Comparison of ENCODE assay signal across 16 cellular contexts in the genomic region with DNA sequence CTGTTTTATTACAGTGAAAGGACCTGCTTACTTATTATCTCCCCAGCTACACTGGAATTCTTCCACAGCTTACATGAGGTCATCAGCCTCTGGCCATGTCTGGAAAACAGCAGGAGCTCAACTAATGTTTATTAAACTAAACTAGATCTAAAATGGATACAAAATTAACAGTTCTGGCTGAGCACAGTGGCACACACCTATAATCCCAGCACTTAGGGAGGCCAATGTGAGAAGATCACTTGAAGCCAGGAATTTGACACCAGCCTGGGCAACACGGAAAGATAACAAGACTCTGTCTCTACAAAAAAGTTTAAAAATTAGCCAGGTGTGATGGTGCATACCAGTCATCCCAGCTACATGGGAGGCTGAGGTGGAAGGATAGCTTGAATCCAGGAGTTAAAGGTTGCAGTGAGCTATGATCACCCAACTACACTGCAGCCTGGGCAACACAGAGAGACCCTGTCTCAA.
DNase-seq lines count a peak whose midpoint lies in the region; ATAC-seq lines count a peak whose summit lies in the region.
"Had no signal": no experiment of that assay in that cellular context is flagged by ENCODE, and none has a peak within 500 bp of the region (broad histone marks: within the 10 kb centered on the region; RNA-seq: fewer than 3 reads in every experiment).

No MANE protein-coding gene starts in this region.

- no peak overlapping the region for H3K9ac ChIP-seq in trophoblast cell (ENCODE audit: low read length)

- H3K27me3 ChIP-seq in trophoblast cell (ENCODE audit: insufficient read depth, low read length): no peaks in the 10 kb centered on the region
- H3K27me3 ChIP-seq: esophagus squamous epithelium had no signal

- H2BK120ac ChIP-seq in trophoblast cell (ENCODE audit: insufficient read depth, low read length, poor library complexity): no peak overlapping the region

- H4K8ac ChIP-seq in trophoblast cell (ENCODE audit: low read depth, low read length): no peak overlapping the region

- no peaks in the 10 kb centered on the region for H3K36me3 ChIP-seq in trophoblast cell (ENCODE audit: control insufficient read depth in 1 of 2, insufficient read depth in 2 of 2, low read length in 2 of 2)
- H3K36me3 ChIP-seq: esophagus squamous epithelium had no signal

- no peak overlapping the region for H2BK12ac ChIP-seq in trophoblast cell (ENCODE audit: low read length)

- no peak overlapping the region for H3K4ac ChIP-seq in trophoblast cell (ENCODE audit: low read depth, low read length)

- H3K4me1 ChIP-seq in trophoblast cell (ENCODE audit: control insufficient read depth in 1 of 2, insufficient read depth in 2 of 2, low read length in 2 of 2): peaks cover 0 to 2% of the 10 kb centered on the region in 2 experiments

- peak; percentile 42 for DNase-seq in DMS53 treated with DMSO at 0.1 percent for 48 hours (lab: John Stamatoyannopoulos, UW; ENCODE audit: unreplicated experiment)
- DNase-seq in NCI-H69 (lab: John Stamatoyannopoulos, UW): peak; percentile 77
- DNase-seq in fibroblast of gingiva (ENCODE audit: low read depth): peak; percentile 21
- DNase-seq in trophoblast cell: peak; percentile 50 to 66
- DNase-seq in NCI-H1105 (lab: John Stamatoyannopoulos, UW): no peak
- no peak for DNase-seq in activated T-cell treated with anti-CD3 and anti-CD28 coated beads, Interleukin-2, amount 50 U/mL, for 1 hour
- no peak for DNase-seq in DMS114 treated with DMSO at 0.1 percent for 48 hours (lab: John Stamatoyannopoulos, UW; ENCODE audit: unreplicated experiment)
- DNase-seq: activated CD8-positive, alpha-beta memory T cell treated with anti-CD3 and anti-CD28 coated beads for 24 hours; activated naive CD4-positive, alpha-beta T cell; CD4-positive, alpha-beta memory T cell; esophagus squamous epithelium; MV-4-11; RPMI8226; stimulated activated naive CD8-positive, alpha-beta T cell treated with anti-CD3 and anti-CD28 coated beads, Interleukin-15, amount 100 ng/mL, for 72 hours; T1000 had no signal

- H3K79me2 ChIP-seq in trophoblast cell (ENCODE audit: control insufficient read depth, insufficient read depth, low read length, poor library complexity): no peaks in the 10 kb centered on the region

- no peak overlapping the region for H3K4me3 ChIP-seq in trophoblast cell (ENCODE audit: low read depth, low read length)
- H3K4me3 ChIP-seq: esophagus squamous epithelium had no signal

- H3K9me3 ChIP-seq in trophoblast cell (ENCODE audit: insufficient read depth, low read depth, low read length): no peaks in the 10 kb centered on the region
- H3K9me3 ChIP-seq: esophagus squamous epithelium had no signal

- no peak overlapping the region for H3K23ac ChIP-seq in trophoblast cell (ENCODE audit: low read length)

- H3K14ac ChIP-seq in trophoblast cell (ENCODE audit: low read length): no peak overlapping the region

- ATAC-seq in HG03520 (IDR thresholded peaks at IDR 0.05; ENCODE audit: unreplicated experiment): no peak
- ATAC-seq: stimulated activated naive CD8-positive, alpha-beta T cell treated with anti-CD3 and anti-CD28 coated beads, Interleukin-15, amount 100 ng/mL, for 72 hours had no signal

- H3K18ac ChIP-seq in trophoblast cell (ENCODE audit: low read length): no peak overlapping the region

- H4K12ac ChIP-seq in trophoblast cell (ENCODE audit: low read depth, low read length): no peak overlapping the region

- H4K91ac ChIP-seq in trophoblast cell (ENCODE audit: low read depth, low read length): no peak overlapping the region

- H2AFZ ChIP-seq in trophoblast cell (ENCODE audit: insufficient read depth, low read length, poor library complexity): no peak overlapping the region

- no peak overlapping the region for H3K27ac ChIP-seq in trophoblast cell (ENCODE audit: low read depth, low read length)

- H3K79me1 ChIP-seq in trophoblast cell (ENCODE audit: low read length): peaks cover 4% of the 10 kb centered on the region

- no peak overlapping the region for H2BK5ac ChIP-seq in trophoblast cell (ENCODE audit: low read depth, low read length, poor library complexity)

- WGBS in trophoblast cell (ENCODE audit: extremely low coverage, insufficient coverage, insufficient read length): no CpG with 5 or more reads among the region's 1 CpG

- no peak overlapping the region for H3K4me2 ChIP-seq in trophoblast cell (ENCODE audit: low read length)

- no peak overlapping the region for H2AK5ac ChIP-seq in trophoblast cell (ENCODE audit: low read length)

Comparison
In these comparisons a context has a peak if more than half of its experiments do, and no peak if none do; other contexts are left out.
1. DNase-seq: peak in DMS53 treated with DMSO at 0.1 percent for 48 hours (single experiment), NCI-H69 (single experiment), fibroblast of gingiva (single experiment) and trophoblast cell (2 of 2); none in NCI-H1105 (single experiment), activated T-cell treated with anti-CD3 and anti-CD28 coated beads, Interleukin-2, amount 50 U/mL, for 1 hour (single experiment) and DMS114 treated with DMSO at 0.1 percent for 48 hours (single experiment).